In the genomic region with DNA sequence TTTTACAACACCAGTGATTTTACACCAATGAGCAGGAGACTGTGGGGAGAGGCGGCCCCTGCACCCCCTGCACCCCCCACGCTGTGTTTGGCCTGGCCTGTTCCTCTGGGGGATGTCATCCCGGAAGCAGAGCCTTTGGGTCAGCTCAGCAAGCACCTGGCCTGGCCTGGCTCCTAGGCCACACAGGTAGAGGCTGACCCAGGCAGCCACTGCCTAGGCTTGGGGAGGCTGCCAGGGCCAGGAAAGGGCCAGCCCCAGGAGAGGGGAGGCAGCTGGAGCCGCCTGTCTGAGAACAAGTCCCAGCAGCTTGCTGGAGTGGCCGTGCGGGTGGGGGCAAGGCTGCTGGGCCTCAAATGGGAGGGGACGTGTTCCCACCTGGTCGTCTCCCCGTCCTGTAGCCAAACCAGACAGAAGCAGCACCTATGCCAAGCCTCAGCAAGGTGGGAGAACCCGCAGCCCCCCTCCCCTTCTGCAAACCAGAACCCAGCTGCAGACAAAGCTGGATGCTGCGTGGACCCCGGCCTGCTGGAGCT, we compare ENCODE assay signal across 12 cellular contexts. TPM values are rescaled to one million over a fixed set of nuclear protein-coding genes. Genes with fewer than 3 reads are reported as not detected.
DNase-seq lines count a peak whose midpoint lies in the region; ATAC-seq and TF ChIP-seq lines count a peak whose summit lies in the region.
"Had no signal": no experiment of that assay in that cellular context is flagged by ENCODE, and none has a peak within 500 bp of the region (broad histone marks: within the 10 kb centered on the region; RNA-seq: fewer than 3 reads in every experiment).

No MANE protein-coding gene starts in this region.

- H3K4me2 ChIP-seq in DOHH2 (ENCODE audit: low read length) (peak overlapping the region; percentile 71), GM23248 (ENCODE audit: unreplicated experiment) (no peak overlapping the region)

- peak overlapping the region; percentile 72 for H3K27ac ChIP-seq in DOHH2 (ENCODE audit: low read depth, low read length)
- H3K27ac ChIP-seq in heart left ventricle, result peak overlapping the region in 10 of 12 donors; percentile 39 to 84 (median 62)
- H3K27ac ChIP-seq in skin epidermis, result peak overlapping the region in 18 of 21 experiments; percentile 15 to 93 (median 72)
- no peak overlapping the region for H3K27ac ChIP-seq in GM23248

- no peaks in the 10 kb centered on the region for H4K20me1 ChIP-seq in DOHH2 (ENCODE audit: control insufficient read depth, insufficient read depth, low read depth, low read length)
- H4K20me1 ChIP-seq in GM23248 (ENCODE audit: insufficient read depth), result no peaks in the 10 kb centered on the region

- peak overlapping the region; percentile 57 for H3K4me3 ChIP-seq in DOHH2 (ENCODE audit: low read length)
- no peak overlapping the region for H3K4me3 ChIP-seq in heart left ventricle
- H3K4me3 ChIP-seq in skin epidermis, result no peak overlapping the region
- no peak overlapping the region for H3K4me3 ChIP-seq in GM23248
- H3K4me3 ChIP-seq: breast epithelium, K562 had no signal

- H3K36me3 ChIP-seq in DOHH2 (ENCODE audit: control insufficient read depth, low read length) (no peaks in the 10 kb centered on the region), heart left ventricle (no peaks in the 10 kb centered on the region), GM23248 (ENCODE audit: low read depth) (no peaks in the 10 kb centered on the region)
- H3K36me3 ChIP-seq: breast epithelium had no signal

- no peaks in the 10 kb centered on the region for H3F3A ChIP-seq in DOHH2 (ENCODE audit: control insufficient read depth, insufficient read depth)
- H3F3A ChIP-seq in GM23248 (ENCODE audit: insufficient read depth), result no peaks in the 10 kb centered on the region

- intact Hi-C loops in heart left ventricle (cut with DNase I), result loop anchor here in 2 of 10 donors (1.0 to 5.0 kb wide), 3 partner anchors 32 to 101 kb away; no protein-coding TSS in a partner anchor

- H3K9ac ChIP-seq in GM23248, result no peak overlapping the region

- peak in 3 of 4 donors; percentile 2 to 52 (median 31) for ATAC-seq in heart left ventricle
- ATAC-seq: esophagus mucosa, K562 had no signal

- no peak for TF ChIP-seq POLR2A in heart left ventricle (IDR thresholded peaks at IDR 0.05)

- 57 to 65% (median 60%) methylated on average over 4 to 12 of the region's 12 CpGs for WGBS in heart left ventricle, 4 donors
- 71 to 80% methylated on average over 10 to 12 of the region's 12 CpGs for WGBS in GM23248 (ENCODE audit: low coverage in 1 of 2, low lambda C conversion rate in 2 of 2, missing lambda C conversion rate in 2 of 2), 2 experiments

- TF ChIP-seq CTCF in DOHH2 (IDR thresholded peaks at IDR 0.05; ENCODE audit: low read depth, low read length, poor library complexity, severe bottlenecking), result no peak
- no peak for TF ChIP-seq CTCF in heart left ventricle (IDR thresholded peaks at IDR 0.05)

- H3K79me2 ChIP-seq in DOHH2 (ENCODE audit: control insufficient read depth, low read length), result no peaks in the 10 kb centered on the region
- no peaks in the 10 kb centered on the region for H3K79me2 ChIP-seq in GM23248 (ENCODE audit: insufficient read depth)

- in situ Hi-C loops in GM23248 (cut with MboI), result no loop called here

- H3K4me1 ChIP-seq in DOHH2 (ENCODE audit: control insufficient read depth, low read length) (peaks cover 34% of the 10 kb centered on the region), heart left ventricle (peaks cover 0 to 52% (median 33%) of the 10 kb centered on the region in 12 donors), GM23248 (ENCODE audit: insufficient read depth) (no peaks in the 10 kb centered on the region)

- no peak overlapping the region for H2AFZ ChIP-seq in GM23248

- H3K27me3 ChIP-seq in DOHH2 (ENCODE audit: control insufficient read depth, low read length) (no peaks in the 10 kb centered on the region), heart left ventricle (no peaks in the 10 kb centered on the region), GM23248 (replicated peaks; ENCODE audit: insufficient read depth) (peaks cover 6% of the 10 kb centered on the region; the same call in 1 of the 2 replicates)
- H3K27me3 ChIP-seq: breast epithelium had no signal

- H3K9me3 ChIP-seq in DOHH2 (ENCODE audit: control insufficient read depth, insufficient read depth, low read length), result no peaks in the 10 kb centered on the region
- H3K9me3 ChIP-seq in heart left ventricle, result no peaks in the 10 kb centered on the region
- no peaks in the 10 kb centered on the region for H3K9me3 ChIP-seq in GM23248 (ENCODE audit: low read depth)
- H3K9me3 ChIP-seq: breast epithelium had no signal

- H3K9me2 ChIP-seq in DOHH2 (replicated peaks; ENCODE audit: control insufficient read depth, low read length) (no peaks in the 10 kb centered on the region), GM23248 (ENCODE audit: insufficient read depth) (no peaks in the 10 kb centered on the region)

- DNase-seq in T-helper 9 cell (peak; percentile 15), heart left ventricle (peak in 3 of 5 donors; percentile 58 to 73 (median 69)), GM23248 (no peak), foreskin melanocyte (no peak), putamen (ENCODE audit: low spot score) (no peak)
- DNase-seq: HCEC 1CT, NCI-H2107 had no signal

RNA-seq across cellular contexts. Expression of gene DBH, which starts 46.9 kb away (rescaled TPM):
- under 1 TPM in 2 of 9 donors, not detected in 7; 0.06 to 0.08 TPM for total RNA-seq in heart left ventricle
- polyA plus RNA-seq in heart left ventricle (not detected), GM23248 (2016; fragmentation: Nextera tagmentation; extraction: Ambion mirVana) (not detected in 2 replicates)
- total RNA-seq in GM23248 (2014; rRNA removed; shearing (Covaris generic)), result not detected in 2 replicates
- total RNA-seq: breast epithelium, esophagus mucosa, K562 had no signal
- polyA plus RNA-seq: K562 had no signal

RNA-seq across cellular contexts. Expression of gene SARDH, which starts 55.1 kb away (rescaled TPM):
- total RNA-seq in heart left ventricle, result 1 to 10 TPM in 2 of 9 donors, under 1 TPM in 7; 0.23 to 1.7 (median 0.70) TPM
- polyA plus RNA-seq in heart left ventricle, result under 1 TPM; 0.19 to 0.29 TPM
- 0.89 and 2.4 TPM in 2 replicates for total RNA-seq in GM23248 (2014; rRNA removed; shearing (Covaris generic))
- 0.16 and 0.30 TPM in 2 replicates for polyA plus RNA-seq in GM23248 (2016; fragmentation: Nextera tagmentation; extraction: Ambion mirVana)
- total RNA-seq: K562 had no signal

Comparison
In these comparisons a context has a peak if more than half of its experiments do, and no peak if none do; other contexts are left out.
1. DNase-seq: peak in T-helper 9 cell (single experiment) and heart left ventricle (3 of 5); none in GM23248 (single experiment), foreskin melanocyte (single experiment) and putamen (single experiment).